ENCODE assay signal across 9 cellular contexts in genomic region chr5:176533390-176533789, GRCh38. TPM values are rescaled to one million over a fixed set of nuclear protein-coding genes. Genes with fewer than 3 reads are reported as not detected.
DNase-seq lines count a peak whose midpoint lies in the region; ATAC-seq and TF ChIP-seq lines count a peak whose summit lies in the region.
"Had no signal": no experiment of that assay in that cellular context is flagged by ENCODE, and none has a peak within 500 bp of the region (broad histone marks: within the 10 kb centered on the region; RNA-seq: fewer than 3 reads in every experiment).

No MANE protein-coding gene starts in this region.

- H3K27me3 Mint-ChIP-seq in effector memory CD8-positive, alpha-beta T cell: no peaks in the 10 kb centered on the region

- H3K4me2 ChIP-seq in OCI-LY7 (ENCODE audit: low read length): peak overlapping the region; percentile 95

- CTCF ChIA-PET in OCI-LY7 (lab: Charles Lee; ENCODE audit: unreplicated experiment): interaction anchor here (0.9 kb wide), 1 partner anchor 13 kb away, joined by 3 read pairs; no protein-coding TSS in a partner anchor

- H3K36me3 ChIP-seq in OCI-LY7 (ENCODE audit: insufficient read depth, low read length) (peaks cover 67% of the 10 kb centered on the region), ovary (no peaks in the 10 kb centered on the region)

- H4K20me1 ChIP-seq in OCI-LY7 (ENCODE audit: insufficient read depth, low read length): 0 out of 2 replicates have a peak, but pooled peaks cover 7% of the 10 kb centered on the region

- H3K4me1 Mint-ChIP-seq in effector memory CD8-positive, alpha-beta T cell (ENCODE audit: low read depth in 2 of 2): peaks cover 37 to 54% of the 10 kb centered on the region in 2 donors

- TF ChIP-seq CTCF in OCI-LY7 (conservative IDR thresholded peaks at IDR 0.05; ENCODE audit: low read length): no peak
- TF ChIP-seq CTCF in ovary (IDR thresholded peaks at IDR 0.05): no peak

- no peaks in the 10 kb centered on the region for H3K9me3 Mint-ChIP-seq in effector memory CD8-positive, alpha-beta T cell

- no peaks in the 10 kb centered on the region for H3K27me3 ChIP-seq in ovary

- peak overlapping the region; percentile 96 to 98 for H3K4me3 Mint-ChIP-seq in effector memory CD8-positive, alpha-beta T cell

- intact Hi-C loops in OCI-LY7 (cut with micrococcal nuclease; ENCODE audit: unreplicated experiment): loop anchor here (10.0 kb wide), 1 partner anchor 471 kb away; the partner anchor contains the start of gene UIMC1
- intact Hi-C loops in ovary (cut with DNase I): no loop called here

- H3K9me3 ChIP-seq in OCI-LY7 (ENCODE audit: low read length) (no peaks in the 10 kb centered on the region), ovary (no peaks in the 10 kb centered on the region)

- POLR2A ChIA-PET in OCI-LY7 (lab: Charles Lee): interaction anchor here (0.6 to 1.0 kb wide), 5 partner anchors 9 to 56 kb away, joined by 3 to 5 read pairs (median 3); no protein-coding TSS in a partner anchor

- H3K27ac ChIP-seq in OCI-LY7 (ENCODE audit: low read depth, low read length, poor library complexity, severe bottlenecking) (peak overlapping the region; percentile 99), ovary (peak overlapping the region in 1 of 2 donors; percentile 46)

- 29 to 34% (median 29%) methylated on average over 8 of the region's 8 CpGs for whole genome bisulfite sequencing in ovary, 3 donors

- H3K4me3 ChIP-seq in OCI-LY7 (ENCODE audit: low read depth, low read length, poor library complexity, severe bottlenecking): peak overlapping the region; percentile 79
- H3K4me3 ChIP-seq in ovary: no peak overlapping the region

- H3K9me2 ChIP-seq in OCI-LY7 (ENCODE audit: insufficient read depth, low read length): no peaks in the 10 kb centered on the region

- no peak for TF ChIP-seq EP300 in ovary (IDR thresholded peaks at IDR 0.05)

- peaks cover 87% of the 10 kb centered on the region for H3K36me3 Mint-ChIP-seq in effector memory CD8-positive, alpha-beta T cell (ENCODE audit: insufficient read depth)

- H3K4me1 ChIP-seq in OCI-LY7 (ENCODE audit: insufficient read depth, low read length, poor library complexity, severe bottlenecking) (peaks cover 71% of the 10 kb centered on the region), ovary (ENCODE audit: insufficient read depth) (peaks cover 16% of the 10 kb centered on the region)

- ATAC-seq in effector memory CD8-positive, alpha-beta T cell (replicated peaks): no peak
- ATAC-seq in HG02623 (IDR thresholded peaks at IDR 0.05; ENCODE audit: unreplicated experiment) (no peak), GM21447 (IDR thresholded peaks at IDR 0.05; ENCODE audit: unreplicated experiment) (no peak)

- DNase-seq in CMK (ENCODE audit: low read depth): peak; percentile 78
- DNase-seq in OCI-LY7 (ENCODE audit: low spot score): peak; percentile 45
- DNase-seq in effector memory CD8-positive, alpha-beta T cell: no peak
- DNase-seq in ovary: peak in 3 of 5 donors; percentile 42 to 55 (median 43)
- DNase-seq in NCI-H345 treated with DMSO at 0.1 percent for 48 hours (lab: John Stamatoyannopoulos, UW; ENCODE audit: unreplicated experiment): no peak
- DNase-seq in stimulated activated CD4-positive, alpha-beta T cell treated with anti-CD3 and anti-CD28 coated beads, Interleukin-2, amount 100 ng/mL, for 48 hours: no peak

- H2AFZ ChIP-seq in OCI-LY7 (ENCODE audit: low read length): no peak overlapping the region

- TF ChIP-seq POLR2A in ovary (IDR thresholded peaks at IDR 0.05): no peak

- BruUV-seq in OCI-LY7 (replicated peaks; lab: Mats Ljungman, UMichigan): no TSS peak

- H3K79me2 ChIP-seq in OCI-LY7 (ENCODE audit: insufficient read depth, low read depth, low read length): peaks cover 50% of the 10 kb centered on the region

- peak overlapping the region; percentile 98 to 100 for H3K27ac Mint-ChIP-seq in effector memory CD8-positive, alpha-beta T cell

RNA-seq across cellular contexts. Expression of gene RNF44, which starts 3.8 kb away (rescaled TPM):
- 47.4 and 61.2 TPM in 2 replicates for total RNA-seq in OCI-LY7 (2014; rRNA removed; shearing (Covaris generic))
- total RNA-seq in OCI-LY7 (2022) (164 and 207 TPM in 2 replicates), ovary (10 to 100 TPM; 16.6 to 44.7 (median 30.8) TPM)
- polyA plus RNA-seq in ovary: 10 to 100 TPM in 1 of 2 donors, 1 to 10 TPM in 1; 9.2 to 23.8 TPM

RNA-seq across cellular contexts. Expression of gene CDHR2, which starts 15.8 kb away (rescaled TPM):
- total RNA-seq in OCI-LY7 (2014; rRNA removed; shearing (Covaris generic)): 0.25 and 0.33 TPM in 2 replicates
- total RNA-seq in OCI-LY7 (2022) (2.8 and 3.8 TPM in 2 replicates), ovary (1 to 10 TPM in 1 of 7 donors, under 1 TPM in 1, not detected in 5; 0.20 to 2.0 TPM)
- polyA plus RNA-seq in ovary: under 1 TPM in 1 of 2 donors, not detected in 1; 0.10 TPM
- total RNA-seq: LHCN-M2 had no signal

Comparison
In these comparisons a context has a peak if more than half of its experiments do, and no peak if none do; other contexts are left out.
1. DNase-seq: peak in CMK (single experiment), OCI-LY7 (single experiment) and ovary (3 of 5); none in effector memory CD8-positive, alpha-beta T cell (0 of 3), NCI-H345 treated with DMSO at 0.1 percent for 48 hours (single experiment) and stimulated activated CD4-positive, alpha-beta T cell treated with anti-CD3 and anti-CD28 coated beads, Interleukin-2, amount 100 ng/mL, for 48 hours (0 of 2).